ENCODE assay signal across 26 cellular contexts in the genomic region with DNA sequence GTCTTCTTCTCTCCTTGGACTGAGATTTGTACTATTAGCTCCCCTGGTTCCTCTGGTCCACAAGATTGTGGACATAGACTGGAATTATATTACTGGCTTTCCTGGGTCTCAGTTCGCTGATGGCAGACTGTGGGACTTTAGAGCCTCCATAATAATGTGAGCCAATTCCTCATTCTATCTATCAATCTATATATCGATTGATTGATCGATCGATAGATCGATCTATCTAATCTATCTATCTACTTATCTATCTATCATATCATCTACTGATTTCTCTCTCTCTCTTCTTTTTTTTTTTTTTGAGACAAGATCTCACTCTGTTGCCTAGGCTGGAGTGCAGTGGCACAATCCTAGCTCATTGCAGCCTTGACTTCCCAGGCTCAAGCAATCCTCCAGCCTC. TPM values are rescaled to one million over a fixed set of nuclear protein-coding genes. Genes with fewer than 3 reads are reported as not detected.
DNase-seq lines count a peak whose midpoint lies in the region; ATAC-seq and TF ChIP-seq lines count a peak whose summit lies in the region.
"Had no signal": no experiment of that assay in that cellular context is flagged by ENCODE, and none has a peak within 500 bp of the region (broad histone marks: within the 10 kb centered on the region; RNA-seq: fewer than 3 reads in every experiment).

No MANE protein-coding gene starts in this region.

- H3K9ac ChIP-seq in endodermal cell (ENCODE audit: extremely low read depth, low read length, poor library complexity, severe bottlenecking): no peak overlapping the region

- no peak overlapping the region for H3K4me3 ChIP-seq in endodermal cell (ENCODE audit: low read length)
- H3K4me3 ChIP-seq: A549, GM12878 had no signal

- no peak for ATAC-seq in CD4-positive, alpha-beta T cell (ENCODE audit: poor library complexity)
- ATAC-seq in T-cell (replicated peaks in 1 of 4): no peak
- ATAC-seq in naive thymus-derived CD8-positive, alpha-beta T cell: no peak
- ATAC-seq in HG03442 (IDR thresholded peaks at IDR 0.05; ENCODE audit: unreplicated experiment): no peak
- ATAC-seq: A549, GM12878 had no signal

- peaks cover 69% of the 10 kb centered on the region for H3K4me1 Mint-ChIP-seq in activated naive CD4-positive, alpha-beta T cell treated with anti-CD3 and anti-CD28 coated beads, Interleukin-2, amount 50 U/mL, for 24 hours
- peaks cover 61% of the 10 kb centered on the region for H3K4me1 Mint-ChIP-seq in CD4-positive, alpha-beta T cell (ENCODE audit: low read depth)
- H3K4me1 Mint-ChIP-seq in T-cell (peaks cover 54 to 72% (median 69%) of the 10 kb centered on the region in 3 donors), endodermal cell (peaks cover 9% of the 10 kb centered on the region)
- peaks cover 32 to 77% (median 68%) of the 10 kb centered on the region in 4 donors for H3K4me1 Mint-ChIP-seq in naive thymus-derived CD8-positive, alpha-beta T cell

- H3K4me1 ChIP-seq in endodermal cell (ENCODE audit: control insufficient read depth, insufficient read depth, low read length): peaks cover 4% of the 10 kb centered on the region

- H3K27me3 Mint-ChIP-seq in activated naive CD4-positive, alpha-beta T cell treated with anti-CD3 and anti-CD28 coated beads, Interleukin-2, amount 50 U/mL, for 24 hours: no peaks in the 10 kb centered on the region
- H3K27me3 Mint-ChIP-seq in CD4-positive, alpha-beta T cell: no peaks in the 10 kb centered on the region
- no peaks in the 10 kb centered on the region for H3K27me3 Mint-ChIP-seq in T-cell
- no peaks in the 10 kb centered on the region for H3K27me3 Mint-ChIP-seq in naive thymus-derived CD8-positive, alpha-beta T cell
- no peaks in the 10 kb centered on the region for H3K27me3 Mint-ChIP-seq in endodermal cell (ENCODE audit: insufficient read depth)

- H3K27ac Mint-ChIP-seq in activated naive CD4-positive, alpha-beta T cell treated with anti-CD3 and anti-CD28 coated beads, Interleukin-2, amount 50 U/mL, for 24 hours: peak overlapping the region; percentile 90
- peak overlapping the region; percentile 74 for H3K27ac Mint-ChIP-seq in CD4-positive, alpha-beta T cell
- H3K27ac Mint-ChIP-seq in T-cell (peak overlapping the region; percentile 72 to 83), endodermal cell (no peak overlapping the region)
- peak overlapping the region in 8 of 10 donors; percentile 27 to 97 (median 65) for H3K27ac Mint-ChIP-seq in naive thymus-derived CD8-positive, alpha-beta T cell

- CTCF ChIA-PET in CD4-positive, alpha-beta T cell (lab: Charles Lee): interaction anchor here (1.2 kb wide), 1 partner anchor 81 kb away, joined by 3 read pairs; the partner anchor contains the start of gene VARS2
- CTCF ChIA-PET in T-cell (lab: Charles Lee): interaction anchor here in 1 of 2 donors (0.7 kb wide), 1 partner anchor 123 kb away, joined by 3 read pairs; no protein-coding TSS in a partner anchor

- H3K36me3 ChIP-seq in endodermal cell (ENCODE audit: control insufficient read depth, insufficient read depth, low read length): no peaks in the 10 kb centered on the region

- H3K9me3 ChIP-seq in CD4-positive, alpha-beta T cell (ENCODE audit: control insufficient read depth, low read length): no peaks in the 10 kb centered on the region
- H3K9me3 ChIP-seq in endodermal cell (ENCODE audit: control insufficient read depth, low read length): no peaks in the 10 kb centered on the region
- H3K9me3 ChIP-seq: A549 had no signal

- peak overlapping the region; percentile 7 for H3K4me3 Mint-ChIP-seq in activated naive CD4-positive, alpha-beta T cell treated with anti-CD3 and anti-CD28 coated beads, Interleukin-2, amount 50 U/mL, for 24 hours
- peak overlapping the region; percentile 79 for H3K4me3 Mint-ChIP-seq in CD4-positive, alpha-beta T cell
- H3K4me3 Mint-ChIP-seq in T-cell (peak overlapping the region in 1 of 3 donors; percentile 7), endodermal cell (no peak overlapping the region)
- H3K4me3 Mint-ChIP-seq in naive thymus-derived CD8-positive, alpha-beta T cell: peak overlapping the region in 3 of 10 donors; percentile 22 to 58 (median 48)

- H3K27me3 ChIP-seq in CD4-positive, alpha-beta T cell (ENCODE audit: control insufficient read depth, insufficient read depth, low read length): no peaks in the 10 kb centered on the region
- no peaks in the 10 kb centered on the region for H3K27me3 ChIP-seq in endodermal cell (ENCODE audit: control insufficient read depth, insufficient read depth, low read length, poor library complexity, severe bottlenecking)

- no peaks in the 10 kb centered on the region for H3K9me3 Mint-ChIP-seq in activated naive CD4-positive, alpha-beta T cell treated with anti-CD3 and anti-CD28 coated beads, Interleukin-2, amount 50 U/mL, for 24 hours
- H3K9me3 Mint-ChIP-seq in CD4-positive, alpha-beta T cell: no peaks in the 10 kb centered on the region
- H3K9me3 Mint-ChIP-seq in T-cell (no peaks in the 10 kb centered on the region), endodermal cell (no peaks in the 10 kb centered on the region)
- H3K9me3 Mint-ChIP-seq in naive thymus-derived CD8-positive, alpha-beta T cell: no peaks in the 10 kb centered on the region

- POLR2A ChIA-PET in CD4-positive, alpha-beta T cell (lab: Charles Lee): no interaction called here
- POLR2A ChIA-PET in T-cell (lab: Charles Lee): no interaction called here
- POLR2A ChIA-PET in naive thymus-derived CD8-positive, alpha-beta T cell (lab: Charles Lee): interaction anchor here (1.0 kb wide), 1 partner anchor 45 kb away, joined by 6 read pairs; no protein-coding TSS in a partner anchor

- peaks cover 6% of the 10 kb centered on the region for H3K36me3 Mint-ChIP-seq in activated naive CD4-positive, alpha-beta T cell treated with anti-CD3 and anti-CD28 coated beads, Interleukin-2, amount 50 U/mL, for 24 hours
- H3K36me3 Mint-ChIP-seq in CD4-positive, alpha-beta T cell (ENCODE audit: low read depth): peaks cover 9% of the 10 kb centered on the region
- peaks cover 5% of the 10 kb centered on the region for H3K36me3 Mint-ChIP-seq in T-cell
- H3K36me3 Mint-ChIP-seq in naive thymus-derived CD8-positive, alpha-beta T cell: peaks cover 0 to 2% (median 0%) of the 10 kb centered on the region in 3 donors
- no peaks in the 10 kb centered on the region for H3K36me3 Mint-ChIP-seq in endodermal cell (ENCODE audit: low read depth)

- no peak overlapping the region for H3K27ac ChIP-seq in CD4-positive, alpha-beta T cell (ENCODE audit: low read depth, low read length)
- no peak overlapping the region for H3K27ac ChIP-seq in endodermal cell (ENCODE audit: low read depth, low read length)
- H3K27ac ChIP-seq: A549, C4-2B had no signal

- TF ChIP-seq CTCF in CD4-positive, alpha-beta T cell (IDR thresholded peaks at IDR 0.05): no peak
- no peak for TF ChIP-seq CTCF in endodermal cell (conservative IDR thresholded peaks at IDR 0.05)

- 94 to 95% methylated on average over 5 of the region's 5 CpGs for WGBS in endodermal cell (ENCODE audit: insufficient coverage in 1 of 2, insufficient read length in 1 of 2), 2 experiments

- no peak for DNase-seq in activated naive CD4-positive, alpha-beta T cell treated with Interleukin-2 at 50 U/mL for 16 hours
- DNase-seq in CD4-positive, alpha-beta T cell: no peak
- no peak for DNase-seq in T-cell
- DNase-seq in naive thymus-derived CD8-positive, alpha-beta T cell: no peak
- DNase-seq in endodermal cell: no peak
- DNase-seq in SIG-M5 (lab: John Stamatoyannopoulos, UW): no peak
- DNase-seq: AML-193, COR-L47, EL, GDM1, Karpas-422, NCI-H1092, NCI-H1417 treated with DMSO at 0.1 percent for 48 hours, NCI-H1694 treated with DMSO at 0.1 percent for 48 hours, NCI-H2081, NCI-H2171, NCI-H226, NCI-H510A, NCI-H69, Right ventricle myocardium superior, RPMI8226 had no signal

- intact Hi-C loops in CD4-positive, alpha-beta T cell (cut with DNase I, micrococcal nuclease): no loop called here

RNA-seq across cellular contexts. Expression of gene DDR1, which starts 51.5 kb away (rescaled TPM):
- 1 to 10 TPM; 6.5 to 6.6 TPM for total RNA-seq in CD4-positive, alpha-beta T cell
- total RNA-seq in T-cell: 10 to 100 TPM in 4 of 5 donors, 1 to 10 TPM in 1; 8.8 to 23.9 (median 19.3) TPM
- total RNA-seq in naive thymus-derived CD8-positive, alpha-beta T cell: 10 to 100 TPM; 19.8 to 22.8 TPM
- polyA plus RNA-seq in naive thymus-derived CD8-positive, alpha-beta T cell: 1 to 10 TPM in 2 of 3 donors, under 1 TPM in 1; 0.57 to 5.4 (median 1.5) TPM
- total RNA-seq in endodermal cell: 100 to 1,000 TPM; 140 to 151 TPM
- 299 TPM for polyA plus RNA-seq in endodermal cell (2013, experiment 1 of 2)
- 288 TPM for polyA plus RNA-seq in endodermal cell (2013, experiment 2 of 2)

Comparison
In these comparisons a context has a peak if more than half of its experiments do, and no peak if none do; other contexts are left out.
1. RNA of gene DDR1, which starts 51.5 kb away (total RNA-seq): 140 to 151 TPM in endodermal cell; 19.8 to 22.8 TPM in naive thymus-derived CD8-positive, alpha-beta T cell, 8.8 to 23.9 TPM in T-cell and 6.5 to 6.6 TPM in CD4-positive, alpha-beta T cell; every median in the first group is over 4 times any median in the second.